In genomic region chr5:1463326-1464095, GRCh38 we compare ENCODE assay signal across 1 cellular context.
TF ChIP-seq lines count a peak whose summit lies in the region.

No MANE protein-coding gene starts in this region.

TF ChIP-seq in HepG2, 621 proteins besides CTCF, POLR2A, EP300 and RAD21:
- TF ChIP-seq AGO2 (optimal IDR thresholded peaks at IDR 0.05; ENCODE audit: low read depth, low read length) (peak; percentile 21), SP5 (CRISPR knock-in tag; IDR thresholded peaks at IDR 0.05; ENCODE audit: borderline replicate concordance, low read depth) (no peak)
TF ChIP-seq in HepG2: peak in this region for 1.
